19 cellular contexts compared by ENCODE assay signal in the genomic region with DNA sequence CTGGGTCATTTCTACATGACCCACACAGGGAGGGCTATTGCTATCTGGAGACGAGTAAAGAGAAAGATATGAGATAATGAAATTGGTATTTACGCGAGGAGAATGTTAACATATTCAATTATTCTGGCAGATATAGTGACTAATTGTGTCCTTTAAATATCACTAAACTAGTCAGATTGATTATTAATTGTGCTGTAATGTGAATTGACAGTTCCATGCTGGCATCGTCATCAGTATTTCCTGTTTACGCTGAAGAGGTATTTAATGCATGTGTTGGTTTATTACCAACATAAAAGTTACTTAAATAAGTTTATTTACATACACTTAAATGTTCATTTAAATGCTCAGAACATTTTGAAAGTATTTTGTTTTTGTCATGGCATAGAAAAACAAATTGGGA. TPM values are rescaled to one million over a fixed set of nuclear protein-coding genes. Genes with fewer than 3 reads are reported as not detected.
DNase-seq lines count a peak whose midpoint lies in the region; ATAC-seq and TF ChIP-seq lines count a peak whose summit lies in the region.
"Had no signal": no experiment of that assay in that cellular context is flagged by ENCODE, and none has a peak within 500 bp of the region (broad histone marks: within the 10 kb centered on the region; RNA-seq: fewer than 3 reads in every experiment).

No MANE protein-coding gene starts in this region.

- TF ChIP-seq CTCF in CD14-positive monocyte (IDR thresholded peaks at IDR 0.05) (no peak), HFFc6 (IDR thresholded peaks at IDR 0.05) (no peak), neutrophil (IDR thresholded peaks at IDR 0.05) (no peak)

- ATAC-seq in HG02981 (IDR thresholded peaks at IDR 0.05; ENCODE audit: unreplicated experiment) (no peak), GM19463 (IDR thresholded peaks at IDR 0.05; ENCODE audit: unreplicated experiment) (no peak)
- ATAC-seq: A549, PC-3, SK-N-SH treated with all-trans-retinoic acid at 6 μM for 48 hours, T-cell had no signal

- H3K27me3 Mint-ChIP-seq in CD14-positive monocyte (ENCODE audit: low read depth in 3 of 3) (peaks cover 0 to 3% (median 0%) of the 10 kb centered on the region in 3 donors), HFFc6 (ENCODE audit: insufficient read depth) (peaks cover 3% of the 10 kb centered on the region; the same call in 1 of the 2 replicates)

- intact Hi-C loops in CD14-positive monocyte (cut with micrococcal nuclease): loop anchor here in 1 of 2 donors (5.0 kb wide), 1 partner anchor 34 kb away; the partner anchor contains the start of gene OGFRL1

- H3K9me3 Mint-ChIP-seq in CD14-positive monocyte: no peaks in the 10 kb centered on the region
- H3K9me3 Mint-ChIP-seq in HFFc6: no peaks in the 10 kb centered on the region
- H3K9me3 Mint-ChIP-seq: T-cell had no signal

- H3K27ac Mint-ChIP-seq in CD14-positive monocyte (peak overlapping the region; percentile 67 to 99 (median 96)), HFFc6 (peak overlapping the region; percentile 12; the same call in 1 of the 2 replicates)
- H3K27ac Mint-ChIP-seq: T-cell had no signal

- no peaks in the 10 kb centered on the region for H3K36me3 ChIP-seq in neutrophil

- peak overlapping the region in 1 of 2 donors; percentile 64 for H3K4me3 Mint-ChIP-seq in CD14-positive monocyte
- H3K4me3 Mint-ChIP-seq in HFFc6: peak overlapping the region; percentile 6; the same call in 1 of the 2 replicates
- H3K4me3 Mint-ChIP-seq: T-cell had no signal

- H3K4me1 ChIP-seq in neutrophil (ENCODE audit: control insufficient read depth in 1 of 2, insufficient read depth in 1 of 2, low read depth in 1 of 2, low read length in 1 of 2): peaks cover 65% of the 10 kb centered on the region in 2 experiments

- no peaks in the 10 kb centered on the region for H3K27me3 ChIP-seq in neutrophil

- peaks cover 86% of the 10 kb centered on the region for H3K4me1 Mint-ChIP-seq in CD14-positive monocyte
- H3K4me1 Mint-ChIP-seq in HFFc6 (ENCODE audit: low read depth): peaks cover 71% of the 10 kb centered on the region

- H3K27ac ChIP-seq in caudate nucleus (ENCODE audit: low read depth, low read length): peak overlapping the region; percentile 18
- H3K27ac ChIP-seq in neutrophil: peak overlapping the region; percentile 95
- H3K27ac ChIP-seq: A549, C4-2B, RWPE1 had no signal

- no peaks in the 10 kb centered on the region for H3K9me3 ChIP-seq in neutrophil
- H3K9me3 ChIP-seq: A549 had no signal

- H3K36me3 Mint-ChIP-seq in CD14-positive monocyte: peaks cover 0 to 2% of the 10 kb centered on the region in 2 donors
- no peaks in the 10 kb centered on the region for H3K36me3 Mint-ChIP-seq in HFFc6 (ENCODE audit: low read depth)
- H3K36me3 Mint-ChIP-seq: T-cell had no signal

- DNase-seq in CD14-positive monocyte (ENCODE audit: low spot score) (no peak), HFFc6 (no peak), caudate nucleus (lab: John Stamatoyannopoulos, UW) (no peak), NK-92 (lab: John Stamatoyannopoulos, UW; ENCODE audit: unreplicated experiment) (no peak), cortex of kidney (lab: John Stamatoyannopoulos, UW) (no peak)
- DNase-seq: NCI-H1092 treated with DMSO at 0.1 percent for 48 hours, NCI-H1694, NCI-H510A, NCI-H748 treated with DMSO at 0.1 percent for 48 hours, PC-3, SIG-M5, T-cell had no signal

- H3K4me3 ChIP-seq in neutrophil (ENCODE audit: low read depth in 1 of 2, low read length in 1 of 2): peak overlapping the region in 1 of 2 experiments; percentile 25
- H3K4me3 ChIP-seq: A549 had no signal

RNA-seq across cellular contexts. Expression of gene OGFRL1, which starts 35.7 kb away (rescaled TPM):
- polyA plus RNA-seq in CD14-positive monocyte: 10 to 100 TPM; 58.3 to 72.8 TPM
- 10 to 100 TPM; 21.4 to 34.5 (median 25.2) TPM for total RNA-seq in HFFc6 (2021; fragmentation: NEBNext Ultra II Directional; extraction: Animal tissue kit (Norgen Biotek cat#: 25700))
